In genomic region chr3:128228366-128228910, GRCh38 we compare ENCODE assay signal across 19 cellular contexts.
DNase-seq lines count a peak whose midpoint lies in the region; ATAC-seq, FAIRE-seq and TF ChIP-seq lines count a peak whose summit lies in the region.
"Had no signal": no experiment of that assay in that cellular context is flagged by ENCODE, and none has a peak within 500 bp of the region (broad histone marks: within the 10 kb centered on the region; RNA-seq: fewer than 3 reads in every experiment).

No MANE protein-coding gene starts in this region.

- no peak for ATAC-seq in CD4-positive, CD25-positive, alpha-beta regulatory T cell (ENCODE audit: low read depth in 2 of 2)
- ATAC-seq in WTC11 = no peak

- peaks cover 0 to 21% (median 9%) of the 10 kb centered on the region in 4 donors for H3K4me1 Mint-ChIP-seq in CD4-positive, CD25-positive, alpha-beta regulatory T cell
- H3K4me1 Mint-ChIP-seq in WTC11 (peaks cover 37% of the 10 kb centered on the region), mesothelial cell of epicardium (peaks cover 45% of the 10 kb centered on the region), osteocyte (ENCODE audit: unreplicated experiment) (peaks cover 27% of the 10 kb centered on the region)

- H3K27ac ChIP-seq in CD4-positive, CD25-positive, alpha-beta regulatory T cell (ENCODE audit: insufficient read depth, low read length, poor library complexity, severe bottlenecking) = no peak overlapping the region
- H3K27ac ChIP-seq in WERI-Rb-1 = no peak overlapping the region
- H3K27ac ChIP-seq: BLaER1 treated with 17β-estradiol and CSF1 and Interleukin-3, amounts not matched to agents 10 nM and 100 nM had no signal

- H3K4me3 ChIP-seq in CD4-positive, CD25-positive, alpha-beta regulatory T cell (ENCODE audit: low read depth, low read length) = no peak overlapping the region
- H3K4me3 ChIP-seq in WERI-Rb-1 (ENCODE audit: low read depth, low read length) = no peak overlapping the region
- H3K4me3 ChIP-seq: BLaER1 treated with 17β-estradiol and CSF1 and Interleukin-3, amounts not matched to agents 10 nM and 100 nM; HAP-1 had no signal

- CTCF ChIA-PET in WTC11 (lab: Charles Lee) = no interaction called here

- no peaks in the 10 kb centered on the region for H3K36me3 ChIP-seq in CD4-positive, CD25-positive, alpha-beta regulatory T cell (ENCODE audit: control insufficient read depth, insufficient read depth, low read length)
- H3K36me3 ChIP-seq in WERI-Rb-1 = no peaks in the 10 kb centered on the region
- H3K36me3 ChIP-seq: HAP-1 had no signal

- TF ChIP-seq CTCF in WTC11 (IDR thresholded peaks at IDR 0.05) = no peak
- TF ChIP-seq CTCF in mesothelial cell of epicardium (IDR thresholded peaks at IDR 0.05; ENCODE audit: unreplicated experiment) = no peak
- no peak for TF ChIP-seq CTCF in osteocyte (IDR thresholded peaks at IDR 0.05)
- no peak for TF ChIP-seq CTCF in D721Med (IDR thresholded peaks at IDR 0.05; ENCODE audit: insufficient read depth, missing control alignments)
- no peak for TF ChIP-seq CTCF in WERI-Rb-1 (IDR thresholded peaks at IDR 0.05; ENCODE audit: low read depth, low read length)

- no peaks in the 10 kb centered on the region for H3K27me3 ChIP-seq in CD4-positive, CD25-positive, alpha-beta regulatory T cell (ENCODE audit: control insufficient read depth, insufficient read depth, low read length)
- H3K27me3 ChIP-seq in WERI-Rb-1 (ENCODE audit: insufficient read depth, low read depth, severe bottlenecking) = no peaks in the 10 kb centered on the region
- H3K27me3 ChIP-seq: BLaER1 treated with 17β-estradiol and CSF1 and Interleukin-3, amounts not matched to agents 10 nM and 100 nM had no signal

- H3K36me3 Mint-ChIP-seq in CD4-positive, CD25-positive, alpha-beta regulatory T cell = peaks cover 12% of the 10 kb centered on the region
- peaks cover 8% of the 10 kb centered on the region for H3K36me3 Mint-ChIP-seq in WTC11
- peaks cover 6% of the 10 kb centered on the region for H3K36me3 Mint-ChIP-seq in mesothelial cell of epicardium
- H3K36me3 Mint-ChIP-seq in osteocyte (ENCODE audit: unreplicated experiment) = peaks cover 7% of the 10 kb centered on the region

- POLR2A ChIA-PET in WTC11 (lab: Charles Lee) = no interaction called here

- peaks cover 0 to 2% (median 0%) of the 10 kb centered on the region in 7 donors for H3K9me3 Mint-ChIP-seq in CD4-positive, CD25-positive, alpha-beta regulatory T cell
- peaks cover 10% of the 10 kb centered on the region for H3K9me3 Mint-ChIP-seq in WTC11
- peaks cover 9% of the 10 kb centered on the region for H3K9me3 Mint-ChIP-seq in mesothelial cell of epicardium
- no peaks in the 10 kb centered on the region for H3K9me3 Mint-ChIP-seq in osteocyte (ENCODE audit: unreplicated experiment)
- H3K9me3 Mint-ChIP-seq: CD4-positive, alpha-beta T cell had no signal

- DNase-seq in CD4-positive, CD25-positive, alpha-beta regulatory T cell = no peak
- DNase-seq in WTC11 (ENCODE audit: low spot score) (no peak), mesothelial cell of epicardium (ENCODE audit: low spot score in 2 of 2, unreplicated experiment in 2 of 2) (no peak), osteocyte (ENCODE audit: extremely low spot score, unreplicated experiment) (peak; percentile 51), D721Med (ENCODE audit: insufficient read length, low spot score) (no peak), activated gamma-delta T cell (lab: John Stamatoyannopoulos, UW) (no peak), WERI-Rb-1 (no peak)
- DNase-seq: 8988T; ACHN; CD4-positive, alpha-beta T cell; DMS153; DMS79 treated with DMSO at 0.1 percent for 48 hours; EL had no signal

- H3K27ac Mint-ChIP-seq in CD4-positive, CD25-positive, alpha-beta regulatory T cell = peak overlapping the region in 2 of 3 donors; percentile 46 to 56
- H3K27ac Mint-ChIP-seq in WTC11 (0 out of 2 replicates have a peak overlapping the region, but pooled peaks have one; percentile 16), mesothelial cell of epicardium (peak overlapping the region; percentile 47), osteocyte (ENCODE audit: unreplicated experiment) (no peak overlapping the region)
- H3K27ac Mint-ChIP-seq: CD4-positive, alpha-beta T cell had no signal

- no peak overlapping the region for H3K4me3 Mint-ChIP-seq in CD4-positive, CD25-positive, alpha-beta regulatory T cell
- H3K4me3 Mint-ChIP-seq in WTC11 = no peak overlapping the region
- H3K4me3 Mint-ChIP-seq in mesothelial cell of epicardium = no peak overlapping the region
- H3K4me3 Mint-ChIP-seq in osteocyte (ENCODE audit: unreplicated experiment) = no peak overlapping the region
- H3K4me3 Mint-ChIP-seq: CD4-positive, alpha-beta T cell had no signal

- H3K9me3 ChIP-seq in CD4-positive, CD25-positive, alpha-beta regulatory T cell (ENCODE audit: control insufficient read depth in 2 of 2, low read length in 2 of 2) = peaks cover 2 to 3% of the 10 kb centered on the region in 2 experiments
- peaks cover 1% of the 10 kb centered on the region for H3K9me3 ChIP-seq in WERI-Rb-1 (ENCODE audit: severe bottlenecking)

- no peak for FAIRE-seq in D721Med (lab: Jason Lieb, UNC)
- FAIRE-seq: G401.6, GM12891, GM19239, H1 had no signal

- H3K27me3 Mint-ChIP-seq in CD4-positive, CD25-positive, alpha-beta regulatory T cell = no peaks in the 10 kb centered on the region
- H3K27me3 Mint-ChIP-seq in WTC11 (ENCODE audit: low read depth) (no peaks in the 10 kb centered on the region), mesothelial cell of epicardium (ENCODE audit: low read depth) (no peaks in the 10 kb centered on the region), osteocyte (ENCODE audit: unreplicated experiment) (no peaks in the 10 kb centered on the region)
- H3K27me3 Mint-ChIP-seq: CD4-positive, alpha-beta T cell had no signal

- H3K4me1 ChIP-seq in CD4-positive, CD25-positive, alpha-beta regulatory T cell (ENCODE audit: control insufficient read depth, insufficient read depth, low read length, poor library complexity, severe bottlenecking) = no peaks in the 10 kb centered on the region

TF ChIP-seq in WTC11, 78 proteins besides CTCF, POLR2A, EP300 and RAD21 (continues in another document):
- no peak for TF ChIP-seq MAX (CRISPR knock-in tag; IDR thresholded peaks at IDR 0.05)
- no peak for TF ChIP-seq NR2C2 (CRISPR knock-in tag; IDR thresholded peaks at IDR 0.05)
- no peak for TF ChIP-seq NFYB (CRISPR knock-in tag; conservative IDR thresholded peaks at IDR 0.05; ENCODE audit: low read depth)
- TF ChIP-seq ATF6 (CRISPR knock-in tag; IDR thresholded peaks at IDR 0.05) = no peak
- no peak for TF ChIP-seq ZNF281 (CRISPR knock-in tag; IDR thresholded peaks at IDR 0.05)
- no peak for TF ChIP-seq ZBTB21 (CRISPR knock-in tag; IDR thresholded peaks at IDR 0.05; ENCODE audit: borderline replicate concordance)
- no peak for TF ChIP-seq FOXJ3 (CRISPR knock-in tag; IDR thresholded peaks at IDR 0.05; ENCODE audit: borderline replicate concordance)
